ENCODE assay signal across 8 cellular contexts in genomic region chr7:7640221-7641128, GRCh38. TPM values are rescaled to one million over a fixed set of nuclear protein-coding genes. Genes with fewer than 3 reads are reported as not detected.
DNase-seq lines count a peak whose midpoint lies in the region; ATAC-seq and TF ChIP-seq lines count a peak whose summit lies in the region.

Gene UMAD1, plus strand, starts transcription at chr7:7640752. Its CDS starts 32,620 bp downstream, at chr7:7673372.

- no peaks in the 10 kb centered on the region for H3K9me3 ChIP-seq in upper lobe of right lung

- peak; percentile 91 for ATAC-seq in HG02884 (IDR thresholded peaks at IDR 0.05; ENCODE audit: unreplicated experiment)
- ATAC-seq in left cardiac atrium, result peak; percentile 99 to 100
- peak; percentile 99 for ATAC-seq in upper lobe of right lung

- H3K36me3 ChIP-seq in upper lobe of right lung, result peaks cover 8% of the 10 kb centered on the region

- peaks cover 27% of the 10 kb centered on the region for H3K4me1 Mint-ChIP-seq in T-helper 1 cell treated with Interleukin-12 subunit alpha and Interleukin-12 subunit beta and Interleukin-4 antibody, amounts not matched to agents 30 μg/mL and 1 μg/mL, for 36 hours (ENCODE audit: low read depth)

- intact Hi-C loops in left cardiac atrium (cut with DNase I), result loop anchor here in 1 of 2 donors (5.0 kb wide), 1 partner anchor 73 kb away; the partner anchor contains the start of gene MIOS
- intact Hi-C loops in posterior vena cava (cut with DNase I), result no loop called here
- intact Hi-C loops in upper lobe of right lung (cut with DNase I), result no loop called here

- peak within 1 kb of the TSS; percentile 76 for H3K4me3 ChIP-seq in upper lobe of right lung

- H3K4me3 Mint-ChIP-seq in T-helper 1 cell treated with Interleukin-12 subunit alpha and Interleukin-12 subunit beta and Interleukin-4 antibody, amounts not matched to agents 30 μg/mL and 1 μg/mL, for 36 hours, result peak within 1 kb of the TSS; percentile 96

- peak within 1 kb of the TSS; percentile 99 for H3K27ac Mint-ChIP-seq in T-helper 1 cell treated with Interleukin-12 subunit alpha and Interleukin-12 subunit beta and Interleukin-4 antibody, amounts not matched to agents 30 μg/mL and 1 μg/mL, for 36 hours

- peaks cover 12% of the 10 kb centered on the region for H3K4me1 ChIP-seq in upper lobe of right lung

- H3K27ac ChIP-seq in upper lobe of right lung, result peak within 1 kb of the TSS; percentile 90

- no peaks in the 10 kb centered on the region for H3K27me3 Mint-ChIP-seq in T-helper 1 cell treated with Interleukin-12 subunit alpha and Interleukin-12 subunit beta and Interleukin-4 antibody, amounts not matched to agents 30 μg/mL and 1 μg/mL, for 36 hours (ENCODE audit: low read depth)

- DNase-seq in GM13977 (ENCODE audit: low spot score), result peak; percentile 90
- peak; percentile 99 for DNase-seq in NCI-H1694 (lab: John Stamatoyannopoulos, UW)
- peak; percentile 99 for DNase-seq in amniotic stem cell (lab: John Stamatoyannopoulos, UW)
- peak; percentile 99 for DNase-seq in left cardiac atrium
- peak; percentile 99 for DNase-seq in posterior vena cava (ENCODE audit: low spot score)
- peak; percentile 99 for DNase-seq in upper lobe of right lung

- H3K27me3 ChIP-seq in upper lobe of right lung, result no peaks in the 10 kb centered on the region

- in situ Hi-C loops in GM13977 (cut with MboI; ENCODE audit: low pct_unique_long_range_greater_than_20kb, low sequenced_read_pairs, unreplicated experiment), result no loop called here

- H3K36me3 Mint-ChIP-seq in T-helper 1 cell treated with Interleukin-12 subunit alpha and Interleukin-12 subunit beta and Interleukin-4 antibody, amounts not matched to agents 30 μg/mL and 1 μg/mL, for 36 hours (ENCODE audit: low read depth), result peaks cover 21% of the 10 kb centered on the region

- H3K9me3 Mint-ChIP-seq in T-helper 1 cell treated with Interleukin-12 subunit alpha and Interleukin-12 subunit beta and Interleukin-4 antibody, amounts not matched to agents 30 μg/mL and 1 μg/mL, for 36 hours, result no peaks in the 10 kb centered on the region

- TF ChIP-seq CTCF in GM13977 (IDR thresholded peaks at IDR 0.05; ENCODE audit: extremely low read depth, insufficient read depth, missing control alignments), result no peak
- no peak for TF ChIP-seq CTCF in upper lobe of right lung (IDR thresholded peaks at IDR 0.05)

RNA-seq across cellular contexts. Expression of gene UMAD1, which starts in this region (rescaled TPM):
- 10 to 100 TPM in 1 of 2 donors, 1 to 10 TPM in 1; 9.8 to 11.1 TPM for total RNA-seq in left cardiac atrium
- 10 to 100 TPM; 10.7 to 12.3 TPM for total RNA-seq in posterior vena cava
- 18.0 TPM for total RNA-seq in upper lobe of right lung

Comparison
In these comparisons a context has a peak if more than half of its experiments do, and no peak if none do; other contexts are left out.
1. Peak in every context shown above with its lines: DNase-seq, ATAC-seq, H3K4me3 ChIP-seq and H3K27ac ChIP-seq.